Comparison of ENCODE assay signal across 7 cellular contexts in the genomic region with DNA sequence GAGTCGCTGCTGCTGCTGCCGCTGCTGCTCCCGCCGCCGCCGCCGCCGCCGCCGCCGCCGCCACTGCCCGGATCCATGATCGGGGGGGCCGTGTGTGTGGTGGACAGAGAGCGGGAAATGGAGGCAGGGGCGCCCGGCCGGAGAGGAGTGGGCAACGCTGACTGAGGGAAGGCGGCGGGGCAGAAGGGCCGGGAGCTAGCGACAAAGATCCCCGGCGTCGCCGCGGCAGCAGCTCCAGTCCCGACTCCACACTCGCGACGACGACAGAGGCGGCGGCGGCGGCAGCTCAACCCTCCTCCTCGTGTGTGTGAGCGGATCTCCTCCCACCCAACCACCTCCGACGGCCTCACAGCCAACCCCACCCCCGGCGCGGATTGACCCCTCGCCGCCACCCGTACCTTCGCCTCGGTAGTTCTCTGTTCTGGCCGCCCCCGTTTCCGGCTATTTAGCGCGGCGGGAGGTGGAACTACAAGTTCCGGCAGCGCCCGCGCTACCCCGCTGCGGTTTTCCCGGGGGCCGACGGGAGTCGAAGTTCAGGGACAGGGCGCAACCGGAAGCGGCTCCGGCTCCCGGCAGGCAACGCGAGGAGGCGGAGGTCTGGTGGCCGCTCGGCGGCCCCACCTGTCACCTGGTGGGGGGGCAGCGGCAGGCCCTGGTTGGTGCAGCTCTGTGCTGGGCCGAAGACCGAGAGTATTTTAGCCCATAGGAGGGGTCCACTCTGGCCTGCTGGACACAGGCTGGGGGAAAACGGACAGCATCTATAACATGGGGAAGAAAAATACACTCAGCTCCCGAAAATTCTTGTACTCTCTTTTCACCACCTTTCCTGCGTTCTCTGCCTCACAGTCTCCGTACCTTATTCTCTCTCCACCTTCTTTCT. TPM values are rescaled to one million over a fixed set of nuclear protein-coding genes. Genes with fewer than 3 reads are reported as not detected.
DNase-seq lines count a peak whose midpoint lies in the region; ATAC-seq and TF ChIP-seq lines count a peak whose summit lies in the region.

A gene (minus strand): TSS at position 313 of the 880 bp plus-strand sequence. CDS start 236 bp downstream, at position 77.

- ATAC-seq in GM18505 (IDR thresholded peaks at IDR 0.05; ENCODE audit: unreplicated experiment), result peak; percentile 76
- ATAC-seq in HG02973 (IDR thresholded peaks at IDR 0.05; ENCODE audit: unreplicated experiment), result peak; percentile 78

- in situ Hi-C loops in astrocyte of the cerebellum (cut with HindIII; ENCODE audit: low sequenced_read_pairs), result no loop called here

- H3K4me3 ChIP-seq in astrocyte of the cerebellum (ENCODE audit: low read depth, low read length), result peak within 1 kb of the TSS; percentile 70

- peak; percentile 71 for TF ChIP-seq POLR2A in GM18505 (IDR thresholded peaks at IDR 0.05; ENCODE audit: borderline replicate concordance, extremely low read depth, insufficient read depth, insufficient read length)

- TF ChIP-seq CTCF in astrocyte of the cerebellum (IDR thresholded peaks at IDR 0.05; ENCODE audit: low read depth, low read length, missing control alignments), result no peak

- peak; percentile 91 for DNase-seq in NCI-H2029 treated with DMSO at 0.1 percent for 48 hours (lab: John Stamatoyannopoulos, UW)
- peak; percentile 98 for DNase-seq in T-helper 9 cell
- DNase-seq in astrocyte of the cerebellum (ENCODE audit: low read depth), result peak; percentile 95
- DNase-seq in hepatic stellate cell (ENCODE audit: low spot score), result peak; percentile 94
- DNase-seq in renal cortical epithelial cell (ENCODE audit: low read depth), result peak; percentile 90

RNA-seq across cellular contexts. Expression of the gene that starts here (rescaled TPM):
- 82.5 and 217 TPM in 2 replicates for total RNA-seq in renal cortical epithelial cell

Comparison
In these comparisons a context has a peak if more than half of its experiments do, and no peak if none do; other contexts are left out.
1. Peak in every context shown above with its lines: DNase-seq, ATAC-seq and H3K4me3 ChIP-seq.